18 cellular contexts compared by ENCODE assay signal in genomic region chr2:215835641-215836040, GRCh38.
"Had no signal": no experiment of that assay in that cellular context is flagged by ENCODE, and none has a peak within 500 bp of the region (broad histone marks: within the 10 kb centered on the region; RNA-seq: fewer than 3 reads in every experiment).

No MANE protein-coding gene starts in this region.

- H3K4me3 ChIP-seq: left lung, right atrium auricular region, spleen, upper lobe of right lung had no signal

- H3K9me3 ChIP-seq: left lung, right atrium auricular region, spleen, upper lobe of right lung had no signal

- H3K27ac Mint-ChIP-seq: activated naive CD8-positive, alpha-beta T cell treated with anti-CD3 and anti-CD28 coated beads for 36 hours had no signal

- H3K36me3 ChIP-seq: brain microvascular endothelial cell, left lung, right atrium auricular region, spleen, upper lobe of right lung had no signal

- ATAC-seq: activated CD4-positive, CD25-positive, alpha-beta regulatory T cell treated with anti-CD3 and anti-CD28 coated beads, Interleukin-2, amount 50 U/mL, for 24 hours; activated T-cell treated with anti-CD3 and anti-CD28 coated beads, Interleukin-2, amount 50 U/mL, for 4 hours; esophagus mucosa; left lung; upper lobe of right lung had no signal

- H3K27ac ChIP-seq: brain microvascular endothelial cell, left lung, right atrium auricular region, spleen, upper lobe of right lung had no signal

- H3K27me3 ChIP-seq: brain microvascular endothelial cell, left lung, right atrium auricular region, spleen, upper lobe of right lung had no signal

- H3K4me1 ChIP-seq: upper lobe of right lung had no signal

- H3K36me3 Mint-ChIP-seq: activated naive CD8-positive, alpha-beta T cell treated with anti-CD3 and anti-CD28 coated beads for 36 hours had no signal

- DNase-seq: activated CD4-positive, alpha-beta T cell treated with anti-CD3 and anti-CD28 coated beads, Interleukin-2, amount 50 U/mL, for 4 hours; activated effector memory CD4-positive, alpha-beta T cell treated with anti-CD3 and anti-CD28 coated beads, Interleukin-2, amount 50 U/mL, for 16 hours; activated naive CD8-positive, alpha-beta T cell treated with anti-CD3 and anti-CD28 coated beads for 36 hours; activated T-cell treated with anti-CD3 and anti-CD28 coated beads, Interleukin-2, amount 50 U/mL, for 4 hours; brain microvascular endothelial cell; cerebellar nuclear complex; left lung; mesendoderm; posterior cingulate gyrus; spleen; stimulated activated CD4-positive, alpha-beta T cell treated with anti-CD3 and anti-CD28 coated beads, Interleukin-1b, Interleukin-23, amount 100 ng/mL, for 48 hours; stimulated activated naive CD4-positive, alpha-beta T cell; substantia nigra; upper lobe of right lung had no signal

- H3K9me3 Mint-ChIP-seq: activated naive CD8-positive, alpha-beta T cell treated with anti-CD3 and anti-CD28 coated beads for 36 hours; activated T-cell treated with anti-CD3 and anti-CD28 coated beads, Interleukin-2, amount 50 U/mL, for 4 hours; neural crest cell had no signal

- H3K4me3 Mint-ChIP-seq: activated naive CD8-positive, alpha-beta T cell treated with anti-CD3 and anti-CD28 coated beads for 36 hours; activated T-cell treated with anti-CD3 and anti-CD28 coated beads, Interleukin-2, amount 50 U/mL, for 4 hours; neural crest cell had no signal
